Comparison of ENCODE assay signal across 18 cellular contexts in genomic region chrX:40313269-40313668, GRCh38.
"Had no signal": no experiment of that assay in that cellular context is flagged by ENCODE, and none has a peak within 500 bp of the region (broad histone marks: within the 10 kb centered on the region; RNA-seq: fewer than 3 reads in every experiment).

No MANE protein-coding gene starts in this region.

- H3K79me2 ChIP-seq: hepatocyte had no signal

- H3K4me3 ChIP-seq: coronary artery, dorsolateral prefrontal cortex, esophagus muscularis mucosa, gastroesophageal sphincter, heart left ventricle, hepatocyte, left lung, lower lobe of right lung had no signal

- H3K36me3 ChIP-seq: esophagus muscularis mucosa, gastroesophageal sphincter, heart left ventricle, left lung, lower lobe of right lung had no signal

- H2AFZ ChIP-seq: hepatocyte had no signal

- H3K9me3 ChIP-seq: gastroesophageal sphincter, left lung, lower lobe of right lung had no signal

- DNase-seq: dermis blood vessel endothelial cell; dorsolateral prefrontal cortex; effector CD4-positive, alpha-beta T cell; effector memory CD4-positive, alpha-beta T cell; foreskin keratinocyte; heart left ventricle; immature natural killer cell; left cardiac atrium; left lung; left ventricle myocardium superior; lower lobe of right lung; mesenchymal stem cell; midbrain; naive thymus-derived CD4-positive, alpha-beta T cell had no signal

- H3K27ac ChIP-seq: coronary artery, dorsolateral prefrontal cortex, esophagus muscularis mucosa, foreskin keratinocyte, gastroesophageal sphincter, heart left ventricle, hepatocyte, left lung, lower lobe of right lung had no signal

- ATAC-seq: foreskin keratinocyte; gastroesophageal sphincter; heart left ventricle; left cardiac atrium; left lung; left ventricle myocardium superior; lower lobe of right lung; naive thymus-derived CD4-positive, alpha-beta T cell had no signal

- H3K27me3 ChIP-seq: esophagus muscularis mucosa, foreskin keratinocyte, gastroesophageal sphincter, hepatocyte, left lung had no signal

- H3K4me2 ChIP-seq: hepatocyte had no signal

- H3K4me1 ChIP-seq: esophagus muscularis mucosa, foreskin keratinocyte, gastroesophageal sphincter, heart left ventricle, left lung, lower lobe of right lung had no signal
